In the genomic region with DNA sequence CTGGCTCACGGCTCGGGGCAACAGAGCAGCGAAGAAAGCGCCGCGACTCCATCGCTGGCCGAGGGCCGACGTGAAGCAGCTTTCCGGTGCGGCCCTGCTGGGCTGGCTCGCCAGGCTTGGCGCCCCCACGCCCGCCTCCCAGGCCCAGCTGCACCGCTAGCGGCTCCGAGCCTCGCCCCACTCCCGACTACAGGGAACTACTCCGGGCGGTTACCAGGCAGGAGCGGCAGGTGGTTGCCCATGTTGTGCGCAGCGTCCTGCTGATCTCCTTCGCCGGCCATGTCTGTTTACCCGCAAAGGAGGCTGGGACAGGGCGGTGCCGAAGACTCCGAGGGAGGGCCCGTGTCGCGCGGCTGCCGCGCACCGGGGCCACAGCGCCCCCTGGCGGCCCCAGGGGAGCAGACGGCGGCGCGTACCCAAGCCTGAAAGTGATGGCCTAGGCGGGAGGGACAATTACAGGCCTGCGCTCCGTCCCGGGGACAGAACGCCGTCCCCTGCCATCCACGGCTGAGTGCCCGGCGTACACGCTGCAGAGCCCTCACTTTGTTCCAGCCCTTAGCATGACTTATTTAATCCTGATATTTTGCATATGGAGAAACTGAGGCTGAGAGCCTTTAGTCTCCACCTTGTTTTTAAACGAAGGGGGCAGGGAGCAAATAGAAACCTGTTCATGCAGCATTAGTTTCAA, we compare ENCODE assay signal across 8 cellular contexts. TPM values are rescaled to one million over a fixed set of nuclear protein-coding genes. Genes with fewer than 3 reads are reported as not detected.
DNase-seq lines count a peak whose midpoint lies in the region; ATAC-seq, FAIRE-seq and TF ChIP-seq lines count a peak whose summit lies in the region.

CRBN (minus strand) TSS at position 285 of the 688 bp plus-strand sequence; CDS start at position 281, 4 bp downstream.

- TF ChIP-seq POLR2A in A549 (IDR thresholded peaks at IDR 0.05; ENCODE audit: low read length), result peak; percentile 69

- H3K4me1 ChIP-seq in A549, result peaks cover 11% of the 10 kb centered on the region
- no peaks in the 10 kb centered on the region; the same call in 1 of the 2 replicates for H3K4me1 ChIP-seq in iPS-20b (ENCODE audit: insufficient read depth, low read length)
- H3K4me1 ChIP-seq in small intestine (ENCODE audit: control insufficient read depth in 2 of 2, insufficient read depth in 1 of 2, low read depth in 1 of 2, low read length in 1 of 2), result peaks cover 4 to 9% of the 10 kb centered on the region in 2 donors

- H3K27ac ChIP-seq in A549, result peak within 1 kb of the TSS; percentile 69 to 96
- peak within 1 kb of the TSS; percentile 85 for H3K27ac ChIP-seq in VCaP
- peak within 1 kb of the TSS; percentile 65 for H3K27ac ChIP-seq in iPS-20b (ENCODE audit: low read length)
- H3K27ac ChIP-seq in small intestine (ENCODE audit: low read depth in 1 of 2, low read length in 1 of 2), result peak within 1 kb of the TSS; percentile 30 to 89

- peak; percentile 90 for TF ChIP-seq CTCF in A549 (IDR thresholded peaks at IDR 0.05)
- peak; percentile 100 for TF ChIP-seq CTCF in VCaP (conservative IDR thresholded peaks at IDR 0.05)

- in situ Hi-C loops in T47D (cut with HindIII; ENCODE audit: low pct_unique_long_range_greater_than_20kb, low sequenced_read_pairs), result no loop called here

- peaks cover 7% of the 10 kb centered on the region; the same call in 1 of the 2 replicates for H3K36me3 ChIP-seq in iPS-20b (ENCODE audit: insufficient read depth, low read depth, low read length)
- H3K36me3 ChIP-seq in small intestine (ENCODE audit: control insufficient read depth in 2 of 2, insufficient read depth in 2 of 2, low read length in 2 of 2), result peaks cover 0 to 2% of the 10 kb centered on the region in 2 donors

- peak within 1 kb of the TSS; percentile 95 for H3K4me2 ChIP-seq in A549

- no peak for TF ChIP-seq EP300 in A549 (IDR thresholded peaks at IDR 0.05)

- CTCF ChIA-PET in A549 (lab: Yijun Ruan, JAX), result interaction anchor here (0.6 to 1.0 kb wide), 5 partner anchors 8 to 1513 kb away, joined by 3 to 5 read pairs (median 4); no protein-coding TSS in a partner anchor

- no peak for FAIRE-seq in A549 (lab: Jason Lieb, UNC)
- no peak for FAIRE-seq in small intestine (lab: Jason Lieb, UNC)

- WGBS in A549 (ENCODE audit: missing lambda C conversion rate), result under 1% methylated on average over 20 of the region's 56 CpGs
- WGBS in small intestine, 3 donors, result 0 to 1% (median 1%) methylated on average over 56 of the region's 56 CpGs

- peak; percentile 16 to 21; a peak in 2 of 5 replicates for TF ChIP-seq RAD21 in A549 (conservative IDR thresholded peaks at IDR 0.05 in 1 of 2, IDR thresholded peaks at IDR 0.05 in 1 of 2)

- peak within 1 kb of the TSS; percentile 94 for H3K9ac ChIP-seq in iPS-20b (ENCODE audit: low read depth, low read length)

- H3K4me3 ChIP-seq in A549 (peak within 1 kb of the TSS; percentile 83), iPS-20b (ENCODE audit: low read length) (peak within 1 kb of the TSS; percentile 100), small intestine (ENCODE audit: low read depth in 1 of 2, low read length in 2 of 2) (peak within 1 kb of the TSS; percentile 91 to 92)

- POLR2A ChIA-PET in A549 (lab: Yijun Ruan, JAX), result no interaction called here

- ATAC-seq in A549 (peak; percentile 97 to 100), GM18511 (IDR thresholded peaks at IDR 0.05; ENCODE audit: unreplicated experiment) (peak; percentile 98), HG03025 (IDR thresholded peaks at IDR 0.05; ENCODE audit: low FRiP score, unreplicated experiment) (peak; percentile 99)

- DNase-seq in A549 (ENCODE audit: low read depth in 1 of 2, low spot score in 1 of 2) (peak; percentile 84 to 88), NCI-H2171 (lab: John Stamatoyannopoulos, UW) (peak; percentile 50), T47D (ENCODE audit: low read depth in 1 of 2, low spot score in 1 of 2) (peak; percentile 89 to 94), small intestine (peak; percentile 86)

- no peaks in the 10 kb centered on the region for H3K9me3 ChIP-seq in A549
- H3K9me3 ChIP-seq in iPS-20b (ENCODE audit: insufficient read depth, low read depth, low read length), result no peaks in the 10 kb centered on the region
- no peaks in the 10 kb centered on the region for H3K9me3 ChIP-seq in small intestine (ENCODE audit: control insufficient read depth, low read depth)

- H3K27me3 ChIP-seq in iPS-20b (ENCODE audit: insufficient read depth, low read length) (peaks cover 16% of the 10 kb centered on the region; the same call in 1 of the 2 replicates), small intestine (ENCODE audit: control insufficient read depth in 2 of 2, insufficient read depth in 2 of 2, low read length in 2 of 2) (no peaks in the 10 kb centered on the region)

TF ChIP-seq in A549, 52 proteins besides CTCF, POLR2A, EP300 and RAD21:
- no peak for TF ChIP-seq BHLHE40 (IDR thresholded peaks at IDR 0.05; ENCODE audit: low read depth, low read length)
- peak; percentile 80; the same call in 1 of the 3 replicates for TF ChIP-seq BCL3 (IDR thresholded peaks at IDR 0.05)
- TF ChIP-seq, protein P1, sequence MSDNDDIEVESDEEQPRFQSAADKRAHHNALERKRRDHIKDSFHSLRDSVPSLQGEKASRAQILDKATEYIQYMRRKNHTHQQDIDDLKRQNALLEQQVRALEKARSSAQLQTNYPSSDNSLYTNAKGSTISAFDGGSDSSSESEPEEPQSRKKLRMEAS (IDR thresholded peaks at IDR 0.05), result peak; percentile 82
- peak; percentile 99 for TF ChIP-seq HDAC2 (IDR thresholded peaks at IDR 0.05)
- no peak for TF ChIP-seq ATOH8 (CRISPR knock-in tag; IDR thresholded peaks at IDR 0.05; ENCODE audit: low read depth)
- TF ChIP-seq JUN (IDR thresholded peaks at IDR 0.05), result peak; percentile 68 to 96; a peak in 4 of 5 replicates
- peak; percentile 59 for TF ChIP-seq GATA3 (IDR thresholded peaks at IDR 0.05; ENCODE audit: borderline replicate concordance)
- TF ChIP-seq KDM5A (IDR thresholded peaks at IDR 0.05), result peak; percentile 100
- peak; percentile 72; the same call in 1 of the 2 replicates for TF ChIP-seq MYC (IDR thresholded peaks at IDR 0.05; ENCODE audit: borderline replicate concordance, low read length)
- no peak for TF ChIP-seq FOSB (CRISPR knock-in tag; IDR thresholded peaks at IDR 0.05)
- peak; percentile 87 for TF ChIP-seq PHF8 (IDR thresholded peaks at IDR 0.05; ENCODE audit: borderline replicate concordance, low read depth)
- peak; percentile 51; the same call in 1 of the 2 replicates for TF ChIP-seq PBX3 (IDR thresholded peaks at IDR 0.05)

RNA-seq across cellular contexts. Expression of gene CRBN, which starts in this region (rescaled TPM):
- polyA plus RNA-seq in A549 (2011; rRNA removed) (36.5 and 41.0 TPM in 2 replicates), A549 (2017; fragmentation: RNase III; extraction: RNeasy Plus Mini Kit Qiagen cat#74134 plus additional on column Dnase treatment) (21.8 to 28.1 TPM (median 25.8 TPM) in 3 replicates), small intestine (10 to 100 TPM; 26.6 to 33.8 (median 32.4) TPM)
- 13.6 and 13.7 TPM in 2 replicates for polyA plus RNA-seq in A549 (2012; cell fraction: cytosol; rRNA removed)
- 16.5 and 29.3 TPM in 2 replicates for polyA plus RNA-seq in A549 (2012; cell fraction: nucleus; rRNA removed)
- polyA minus RNA-seq in A549 (2011; rRNA and poly(A)+ RNA removed), result 31.8 and 39.8 TPM in 2 replicates

Comparison
In these comparisons a context has a peak if more than half of its experiments do, and no peak if none do; other contexts are left out.
1. Peak in every context shown above with its lines: DNase-seq, ATAC-seq, H3K4me3 ChIP-seq and H3K27ac ChIP-seq.